ENCODE assay signal across 19 cellular contexts in the genomic region with DNA sequence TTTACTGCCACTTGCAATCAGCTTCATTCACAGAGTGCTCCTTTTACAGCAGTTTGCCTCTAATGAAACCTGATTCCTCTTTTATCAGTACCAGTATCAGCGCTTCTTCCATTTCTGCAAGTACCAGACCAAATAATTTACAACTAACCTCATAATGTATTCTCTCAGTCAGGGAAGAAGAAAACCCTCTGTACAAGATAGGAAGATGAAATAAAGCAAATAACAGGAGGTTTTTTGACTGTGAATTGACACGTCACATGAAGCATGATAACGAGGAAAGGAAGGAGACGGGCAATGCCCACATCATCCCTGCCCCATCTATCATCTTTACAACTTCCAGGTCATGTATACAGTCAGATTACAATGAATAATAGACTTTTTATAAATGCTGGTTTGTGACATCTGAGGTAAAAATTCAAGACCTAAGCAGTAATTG.
A peak's percentile ranks its signal among the peaks of the same experiment; 100 is the strongest.
DNase-seq lines count a peak whose midpoint lies in the region; TF ChIP-seq lines count a peak whose summit lies in the region.
"Had no signal": no experiment of that assay in that cellular context is flagged by ENCODE, and none has a peak within 500 bp of the region (broad histone marks: within the 10 kb centered on the region; RNA-seq: fewer than 3 reads in every experiment).

No MANE protein-coding gene starts in this region.

- POLR2A ChIA-PET in HEK293T (lab: Yijun Ruan, JAX) = no interaction called here

- CTCF ChIA-PET in HEK293T (lab: Yijun Ruan, JAX) = no interaction called here

- H3K4me3 ChIP-seq in choroid plexus epithelial cell (ENCODE audit: low read depth, low read length) = no peak overlapping the region
- H3K4me3 ChIP-seq: HAP-1, SJSA1 had no signal

- DNase-seq in NCI-H1417 (lab: John Stamatoyannopoulos, UW) (peak in 2 of 3 experiments; percentile 22 to 68), NCI-H1417 treated with DMSO at 0.1 percent for 48 hours (lab: John Stamatoyannopoulos, UW) (no peak), HEK293T (ENCODE audit: extremely low spot score) (peak; percentile 43), NCI-H526 treated with DMSO at 0.1 percent for 48 hours (lab: John Stamatoyannopoulos, UW) (peak; percentile 32), choroid plexus epithelial cell (ENCODE audit: low read depth) (peak; percentile 13), 8988T (no peak), kidney glomerular epithelial cell (lab: John Stamatoyannopoulos, UW) (no peak), KG1 (lab: John Stamatoyannopoulos, UW) (no peak)
- DNase-seq: C1 segment of cervical spinal cord; COR-L47; IMR-90; MV-4-11; NCI-H1436 treated with DMSO at 0.1 percent for 48 hours; NCI-H2171; NCI-H510A treated with DMSO at 0.1 percent for 48 hours; NK-92 treated with Interleukin-12 subunit alpha and Interleukin-12 subunit beta, amount 100 ng/mL, for 24 hours; OCI-M1 had no signal

- TF ChIP-seq CTCF in choroid plexus epithelial cell (conservative IDR thresholded peaks at IDR 0.05; ENCODE audit: low read depth, low read length) = no peak

TF ChIP-seq in HEK293T, 16 proteins besides CTCF, POLR2A, EP300 and RAD21:
- no peak for TF ChIP-seq SUZ12 (IDR thresholded peaks at IDR 0.05)
- peak; percentile 55 for TF ChIP-seq CTBP1 (IDR thresholded peaks at IDR 0.05; ENCODE audit: borderline replicate concordance)
- TF ChIP-seq HDGF (IDR thresholded peaks at IDR 0.05; ENCODE audit: borderline replicate concordance) = no peak
- no peak for TF ChIP-seq L3MBTL2 (conservative IDR thresholded peaks at IDR 0.05)
- TF ChIP-seq, protein P1, sequence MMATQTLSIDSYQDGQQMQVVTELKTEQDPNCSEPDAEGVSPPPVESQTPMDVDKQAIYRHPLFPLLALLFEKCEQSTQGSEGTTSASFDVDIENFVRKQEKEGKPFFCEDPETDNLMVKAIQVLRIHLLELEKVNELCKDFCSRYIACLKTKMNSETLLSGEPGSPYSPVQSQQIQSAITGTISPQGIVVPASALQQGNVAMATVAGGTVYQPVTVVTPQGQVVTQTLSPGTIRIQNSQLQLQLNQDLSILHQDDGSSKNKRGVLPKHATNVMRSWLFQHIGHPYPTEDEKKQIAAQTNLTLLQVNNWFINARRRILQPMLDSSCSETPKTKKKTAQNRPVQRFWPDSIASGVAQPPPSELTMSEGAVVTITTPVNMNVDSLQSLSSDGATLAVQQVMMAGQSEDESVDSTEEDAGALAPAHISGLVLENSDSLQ (IDR thresholded peaks at IDR 0.05) = peak; percentile 85
- no peak for TF ChIP-seq SP1 (IDR thresholded peaks at IDR 0.05)
- TF ChIP-seq FOXK2 (IDR thresholded peaks at IDR 0.05) = no peak

Comparison
In these comparisons a context has a peak if more than half of its experiments do, and no peak if none do; other contexts are left out.
1. DNase-seq: peak in NCI-H1417 (2 of 3), HEK293T (single experiment), NCI-H526 treated with DMSO at 0.1 percent for 48 hours (single experiment) and choroid plexus epithelial cell (single experiment); none in NCI-H1417 treated with DMSO at 0.1 percent for 48 hours (single experiment), 8988T (single experiment), kidney glomerular epithelial cell (single experiment) and KG1 (single experiment).